Comparison of ENCODE assay signal across 9 cellular contexts in the genomic region with DNA sequence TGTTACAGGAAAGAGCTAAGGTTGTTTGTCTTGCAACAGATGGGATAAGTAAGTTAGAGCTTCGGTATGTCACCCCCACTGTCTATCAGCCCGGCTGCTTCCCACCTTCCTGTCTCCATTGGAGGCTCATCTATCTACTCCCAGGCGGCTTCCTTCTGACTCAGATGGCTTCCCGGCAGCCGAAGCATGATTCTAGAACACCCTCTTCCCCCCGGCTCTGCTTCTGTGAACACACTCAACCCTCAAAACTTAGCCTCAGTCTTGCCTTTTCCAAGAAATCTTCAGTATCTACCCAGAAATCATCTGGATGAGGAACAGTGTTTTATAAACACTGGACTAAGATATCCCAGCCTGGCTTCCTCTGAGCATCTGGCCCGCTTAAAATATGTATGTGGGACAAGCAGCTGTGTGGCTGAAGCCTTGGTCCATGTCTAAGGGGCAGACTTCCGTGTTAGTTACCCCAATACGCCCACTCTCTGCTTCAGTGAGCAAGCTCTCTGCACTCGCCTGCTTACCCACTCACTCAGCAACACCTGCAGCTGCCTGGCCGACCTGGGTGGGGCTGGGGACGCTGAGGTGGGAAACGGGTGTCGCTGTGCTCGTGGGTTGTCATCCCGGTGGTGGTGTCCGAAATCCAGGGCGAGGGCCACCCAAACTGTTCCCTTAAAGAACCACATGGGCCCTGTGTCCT. TPM values are rescaled to one million over a fixed set of nuclear protein-coding genes. Genes with fewer than 3 reads are reported as not detected.
DNase-seq lines count a peak whose midpoint lies in the region; ATAC-seq, FAIRE-seq and TF ChIP-seq lines count a peak whose summit lies in the region.
"Had no signal": no experiment of that assay in that cellular context is flagged by ENCODE, and none has a peak within 500 bp of the region (broad histone marks: within the 10 kb centered on the region; RNA-seq: fewer than 3 reads in every experiment).

No MANE protein-coding gene starts in this region.

- H3K4me3 ChIP-seq in DOHH2 (ENCODE audit: low read length) = peak overlapping the region; percentile 48
- no peak overlapping the region for H3K4me3 ChIP-seq in MG63

- DNase-seq in MG63 (peak; percentile 6), endothelial cell (ENCODE audit: low spot score) (peak; percentile 18), nephron progenitor cell (no peak), frontal cortex (ENCODE audit: low spot score in 2 of 2) (no peak), NCI-H2196 treated with DMSO at 0.1 percent for 48 hours (lab: John Stamatoyannopoulos, UW; ENCODE audit: unreplicated experiment) (no peak)
- DNase-seq: RPMI8226 had no signal

- H3K9me3 Mint-ChIP-seq in endothelial cell (ENCODE audit: unreplicated experiment) (no peaks in the 10 kb centered on the region), nephron progenitor cell (no peaks in the 10 kb centered on the region)

- H3K9me2 ChIP-seq in DOHH2 (replicated peaks; ENCODE audit: control insufficient read depth, low read length) = no peaks in the 10 kb centered on the region

- H3F3A ChIP-seq in DOHH2 (ENCODE audit: control insufficient read depth, insufficient read depth) = peaks cover 8% of the 10 kb centered on the region; the same call in 1 of the 2 replicates

- no peaks in the 10 kb centered on the region for H3K36me3 ChIP-seq in DOHH2 (ENCODE audit: control insufficient read depth, low read length)
- no peaks in the 10 kb centered on the region for H3K36me3 ChIP-seq in MG63

- FAIRE-seq in frontal cortex (lab: Jason Lieb, UNC) = no peak

- H3K4me1 Mint-ChIP-seq in endothelial cell (ENCODE audit: unreplicated experiment) = peaks cover 25% of the 10 kb centered on the region
- peaks cover 63% of the 10 kb centered on the region for H3K4me1 Mint-ChIP-seq in nephron progenitor cell

- H3K4me3 Mint-ChIP-seq in endothelial cell (ENCODE audit: unreplicated experiment) = peak overlapping the region; percentile 28
- H3K4me3 Mint-ChIP-seq in nephron progenitor cell = peak overlapping the region; percentile 5

- TF ChIP-seq CTCF in DOHH2 (IDR thresholded peaks at IDR 0.05; ENCODE audit: low read depth, low read length, poor library complexity, severe bottlenecking) (no peak), endothelial cell (IDR thresholded peaks at IDR 0.05; ENCODE audit: unreplicated experiment) (no peak), nephron progenitor cell (IDR thresholded peaks at IDR 0.05) (no peak)

- peak overlapping the region; percentile 74 for H3K27ac ChIP-seq in DOHH2 (ENCODE audit: low read depth, low read length)

- peak overlapping the region; percentile 81 for H3K4me2 ChIP-seq in DOHH2 (ENCODE audit: low read length)

- no peak overlapping the region for H3K27ac Mint-ChIP-seq in endothelial cell (ENCODE audit: unreplicated experiment)
- H3K27ac Mint-ChIP-seq in nephron progenitor cell = peak overlapping the region; percentile 15

- H4K20me1 ChIP-seq in DOHH2 (ENCODE audit: control insufficient read depth, insufficient read depth, low read depth, low read length) = no peaks in the 10 kb centered on the region

- H3K36me3 Mint-ChIP-seq in endothelial cell (ENCODE audit: low read depth, unreplicated experiment) (no peaks in the 10 kb centered on the region), nephron progenitor cell (ENCODE audit: low read depth) (no peaks in the 10 kb centered on the region)

- ATAC-seq in HG02798 (IDR thresholded peaks at IDR 0.05; ENCODE audit: poor library complexity, unreplicated experiment) (no peak), GM18502 (IDR thresholded peaks at IDR 0.05; ENCODE audit: poor library complexity, unreplicated experiment) (no peak)

- H3K27me3 Mint-ChIP-seq in endothelial cell (ENCODE audit: unreplicated experiment) (peaks cover 4% of the 10 kb centered on the region), nephron progenitor cell (ENCODE audit: low read depth, poor library complexity) (peaks cover 4% of the 10 kb centered on the region)

- H3K9me3 ChIP-seq in DOHH2 (ENCODE audit: control insufficient read depth, insufficient read depth, low read length) = no peaks in the 10 kb centered on the region
- H3K9me3 ChIP-seq in MG63 = no peaks in the 10 kb centered on the region

- peaks cover 42% of the 10 kb centered on the region for H3K4me1 ChIP-seq in DOHH2 (ENCODE audit: control insufficient read depth, low read length)

- H3K27me3 ChIP-seq in DOHH2 (ENCODE audit: control insufficient read depth, low read length) = no peaks in the 10 kb centered on the region
- no peaks in the 10 kb centered on the region for H3K27me3 ChIP-seq in MG63

- no peaks in the 10 kb centered on the region for H3K79me2 ChIP-seq in DOHH2 (ENCODE audit: control insufficient read depth, low read length)

RNA-seq across cellular contexts. Expression of a gene that starts 12.0 kb away (rescaled TPM):
- not detected in 2 replicates for total RNA-seq in MG63 (2014; rRNA removed; shearing (Covaris generic); ENCODE audit: low replicate concordance)
- total RNA-seq in endothelial cell (ENCODE audit: unreplicated experiment) = 0.72 TPM
- 2.9 TPM for total RNA-seq in frontal cortex

Comparison
In these comparisons a context has a peak if more than half of its experiments do, and no peak if none do; other contexts are left out.
1. DNase-seq: peak in MG63 (single experiment) and endothelial cell (single experiment); none in nephron progenitor cell (single experiment), frontal cortex (0 of 2) and NCI-H2196 treated with DMSO at 0.1 percent for 48 hours (single experiment).